ENCODE assay signal across 8 cellular contexts in the genomic region with DNA sequence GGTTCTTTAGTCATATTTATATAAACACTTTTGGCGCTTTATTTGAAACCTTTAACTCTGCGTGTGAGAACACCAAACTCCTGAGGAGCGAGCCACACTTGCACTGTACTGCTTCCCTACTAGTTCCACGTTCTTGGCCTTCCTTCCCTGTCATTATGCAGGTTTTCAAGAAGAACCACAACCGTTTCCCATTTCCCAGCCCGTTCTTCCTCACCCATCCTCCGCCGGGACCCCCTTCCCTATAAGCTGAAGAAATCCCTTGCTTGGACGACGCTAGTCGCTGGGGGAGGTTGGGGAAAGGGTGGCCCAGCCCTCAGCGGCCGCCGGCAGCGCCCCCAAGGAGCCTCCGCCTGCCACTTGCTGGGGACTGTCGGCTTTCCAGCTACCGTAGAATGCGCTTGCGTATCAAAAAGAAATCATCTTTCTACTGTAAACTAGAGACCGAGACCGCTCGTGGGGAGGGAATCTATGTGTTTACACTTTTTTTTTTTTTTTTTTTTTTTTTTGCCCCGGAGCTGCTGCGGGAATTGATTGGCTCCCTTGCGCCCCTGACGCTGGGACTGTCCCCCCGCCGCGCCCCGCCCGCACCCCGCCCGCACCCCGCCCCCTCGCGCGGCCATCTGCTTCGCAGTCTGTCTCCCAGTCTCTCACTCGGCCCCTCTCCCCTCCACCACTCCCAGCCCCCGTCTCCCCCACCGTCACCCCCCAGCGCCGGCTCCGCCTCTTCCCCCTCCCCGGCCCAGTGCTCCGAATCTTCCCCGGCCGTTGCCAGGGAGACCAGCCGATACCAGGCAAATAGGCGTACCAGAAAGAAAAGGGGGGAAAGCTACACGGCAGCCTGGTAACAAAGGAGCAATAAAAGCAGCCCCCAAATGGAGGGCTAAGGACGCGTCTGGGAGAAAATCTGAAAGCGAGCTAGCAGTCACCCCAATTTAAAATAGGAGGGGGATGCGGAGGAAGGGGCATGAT. TPM values are rescaled to one million over a fixed set of nuclear protein-coding genes. Genes with fewer than 3 reads are reported as not detected.
DNase-seq lines count a peak whose midpoint lies in the region; ATAC-seq lines count a peak whose summit lies in the region.

No MANE protein-coding gene starts in this region.

- peaks cover 18% of the 10 kb centered on the region for H3K36me3 Mint-ChIP-seq in stimulated activated memory B cell treated with anti-CD40 and anti-IgM and Interleukin-4, amounts not matched to agents 10 μg/mL and 1 μg/mL and 100 μg/mL, for 72 hours

- DNase-seq in stimulated activated CD4-positive, alpha-beta T cell treated with anti-CD3 and anti-CD28 coated beads, Interleukin-15, amount 100 ng/mL, for 24 hours = peak; percentile 27
- no peak for DNase-seq in stimulated activated CD4-positive, alpha-beta T cell treated with anti-CD3 and anti-CD28 coated beads, Interleukin-4, amount 100 ng/mL, for 4 hours
- DNase-seq in Kasumi-1 (lab: John Stamatoyannopoulos, UW) (peak; percentile 33 to 40), RPMI7951 (ENCODE audit: low read depth) (peak; percentile 93), dermis blood vessel endothelial cell (peak; percentile 90), kidney tubule cell (ENCODE audit: low spot score) (peak; percentile 63)
- no peak for DNase-seq in stimulated activated CD4-positive, alpha-beta T cell treated with anti-CD3 and anti-CD28 coated beads, Interleukin-12 subunit alpha, Interleukin-12 subunit beta, amount 100 ng/mL, for 4 hours

- no peak overlapping the region for H3K4me3 Mint-ChIP-seq in stimulated activated memory B cell treated with anti-CD40 and anti-IgM and Interleukin-4, amounts not matched to agents 10 μg/mL and 1 μg/mL and 100 μg/mL, for 72 hours

- no peaks in the 10 kb centered on the region for H3K27me3 Mint-ChIP-seq in stimulated activated memory B cell treated with anti-CD40 and anti-IgM and Interleukin-4, amounts not matched to agents 10 μg/mL and 1 μg/mL and 100 μg/mL, for 72 hours

- ATAC-seq in stimulated activated memory B cell treated with anti-CD40 and anti-IgM and Interleukin-4, amounts not matched to agents 10 μg/mL and 1 μg/mL and 100 μg/mL, for 72 hours = peak; percentile 59

- no peaks in the 10 kb centered on the region for H3K4me1 Mint-ChIP-seq in stimulated activated memory B cell treated with anti-CD40 and anti-IgM and Interleukin-4, amounts not matched to agents 10 μg/mL and 1 μg/mL and 100 μg/mL, for 72 hours

- H3K27ac Mint-ChIP-seq in stimulated activated memory B cell treated with anti-CD40 and anti-IgM and Interleukin-4, amounts not matched to agents 10 μg/mL and 1 μg/mL and 100 μg/mL, for 72 hours = no peak overlapping the region

- H3K9me3 Mint-ChIP-seq in stimulated activated memory B cell treated with anti-CD40 and anti-IgM and Interleukin-4, amounts not matched to agents 10 μg/mL and 1 μg/mL and 100 μg/mL, for 72 hours = no peaks in the 10 kb centered on the region

RNA-seq across cellular contexts. Expression of gene MARCKS, which starts 2.3 kb away (rescaled TPM):
- total RNA-seq in RPMI7951 (2014; rRNA removed; shearing (Covaris generic)) = 130 and 168 TPM in 2 replicates
- total RNA-seq in dermis blood vessel endothelial cell = 311 and 333 TPM in 2 replicates

Comparison
In these comparisons a context has a peak if more than half of its experiments do, and no peak if none do; other contexts are left out.
1. DNase-seq: peak in stimulated activated CD4-positive, alpha-beta T cell treated with anti-CD3 and anti-CD28 coated beads, Interleukin-15, amount 100 ng/mL, for 24 hours (single experiment), Kasumi-1 (2 of 2), RPMI7951 (single experiment), dermis blood vessel endothelial cell (single experiment) and kidney tubule cell (single experiment); none in stimulated activated CD4-positive, alpha-beta T cell treated with anti-CD3 and anti-CD28 coated beads, Interleukin-4, amount 100 ng/mL, for 4 hours (0 of 2) and stimulated activated CD4-positive, alpha-beta T cell treated with anti-CD3 and anti-CD28 coated beads, Interleukin-12 subunit alpha, Interleukin-12 subunit beta, amount 100 ng/mL, for 4 hours (single experiment).